In genomic region chr1:114758251-114758832, GRCh38 we compare ENCODE assay signal across 8 cellular contexts. TPM values are rescaled to one million over a fixed set of nuclear protein-coding genes. Genes with fewer than 3 reads are reported as not detected.
DNase-seq lines count a peak whose midpoint lies in the region; ATAC-seq and TF ChIP-seq lines count a peak whose summit lies in the region.

No MANE protein-coding gene starts in this region.

- H3K4me3 Mint-ChIP-seq in activated CD8-positive, alpha-beta T cell treated with anti-CD3 and anti-CD28 coated beads for 36 hours = peak overlapping the region; percentile 90

- CTCF ChIA-PET in activated CD8-positive, alpha-beta T cell treated with anti-CD3 and anti-CD28 coated beads for 36 hours (lab: Charles Lee) = no interaction called here

- DNase-seq in AG08395 (ENCODE audit: low spot score) (peak; percentile 29), HCEC 1CT (peak; percentile 25), iris pigment epithelial cell (ENCODE audit: low read depth) (peak; percentile 61), hippocampal formation (lab: John Stamatoyannopoulos, UW) (no peak), ecto neural progenitor cell (ENCODE audit: low spot score) (no peak)
- DNase-seq in activated CD8-positive, alpha-beta T cell treated with anti-CD3 and anti-CD28 coated beads for 36 hours = no peak

- H3K27ac ChIP-seq in temporal lobe (ENCODE audit: low read depth, low read length) = peak overlapping the region; percentile 99

- intact Hi-C loops in activated CD8-positive, alpha-beta T cell treated with anti-CD3 and anti-CD28 coated beads for 36 hours (cut with micrococcal nuclease) = loop anchor here (5.0 kb wide), 1 partner anchor 41 kb away; the partner anchor contains the start of gene NRAS

- peaks cover 40% of the 10 kb centered on the region for H3K4me1 Mint-ChIP-seq in activated CD8-positive, alpha-beta T cell treated with anti-CD3 and anti-CD28 coated beads for 36 hours (ENCODE audit: low read depth)

- no peaks in the 10 kb centered on the region for H3K27me3 Mint-ChIP-seq in activated CD8-positive, alpha-beta T cell treated with anti-CD3 and anti-CD28 coated beads for 36 hours

- no peak for ATAC-seq in activated CD8-positive, alpha-beta T cell treated with anti-CD3 and anti-CD28 coated beads for 36 hours
- no peak for ATAC-seq in HG02798 (IDR thresholded peaks at IDR 0.05; ENCODE audit: poor library complexity, unreplicated experiment)

- peaks cover 7% of the 10 kb centered on the region for H3K9me3 Mint-ChIP-seq in activated CD8-positive, alpha-beta T cell treated with anti-CD3 and anti-CD28 coated beads for 36 hours

- H3K27ac Mint-ChIP-seq in activated CD8-positive, alpha-beta T cell treated with anti-CD3 and anti-CD28 coated beads for 36 hours = peak overlapping the region; percentile 100

- peaks cover 30% of the 10 kb centered on the region for H3K36me3 Mint-ChIP-seq in activated CD8-positive, alpha-beta T cell treated with anti-CD3 and anti-CD28 coated beads for 36 hours (ENCODE audit: low read depth)

- no peak for TF ChIP-seq CTCF in activated CD8-positive, alpha-beta T cell treated with anti-CD3 and anti-CD28 coated beads for 36 hours (IDR thresholded peaks at IDR 0.05)

- POLR2A ChIA-PET in activated CD8-positive, alpha-beta T cell treated with anti-CD3 and anti-CD28 coated beads for 36 hours (lab: Charles Lee) = interaction anchor here (1.1 to 3.5 kb wide), 7 partner anchors 9 to 89 kb away, joined by 3 to 29 read pairs (median 7); partner anchors contain the start of genes DENND2C, NRAS and SIKE1

RNA-seq across cellular contexts. Expression of gene CSDE1, which starts 0.6 kb away (rescaled TPM):
- 100 to 1,000 TPM; 496 to 514 TPM for total RNA-seq in activated CD8-positive, alpha-beta T cell treated with anti-CD3 and anti-CD28 coated beads for 36 hours
- total RNA-seq in temporal lobe = 422 TPM

RNA-seq across cellular contexts. Expression of gene SIKE1, which starts 22.1 kb away (rescaled TPM):
- 10 to 100 TPM; 68.1 to 68.7 TPM for total RNA-seq in activated CD8-positive, alpha-beta T cell treated with anti-CD3 and anti-CD28 coated beads for 36 hours
- total RNA-seq in temporal lobe = 64.2 TPM

RNA-seq across cellular contexts. Expression of gene NRAS, which starts 41.8 kb away (rescaled TPM):
- total RNA-seq in activated CD8-positive, alpha-beta T cell treated with anti-CD3 and anti-CD28 coated beads for 36 hours = 10 to 100 TPM; 49.1 to 49.9 TPM
- 47.0 TPM for total RNA-seq in temporal lobe

Comparison
In these comparisons a context has a peak if more than half of its experiments do, and no peak if none do; other contexts are left out.
1. DNase-seq: peak in AG08395 (single experiment), HCEC 1CT (single experiment) and iris pigment epithelial cell (single experiment); none in activated CD8-positive, alpha-beta T cell treated with anti-CD3 and anti-CD28 coated beads for 36 hours (single experiment), hippocampal formation (0 of 2) and ecto neural progenitor cell (single experiment).